In genomic region chr2:223815884-223816570, GRCh38 we compare ENCODE assay signal across 13 cellular contexts. TPM values are rescaled to one million over a fixed set of nuclear protein-coding genes. Genes with fewer than 3 reads are reported as not detected.
DNase-seq lines count a peak whose midpoint lies in the region; ATAC-seq and TF ChIP-seq lines count a peak whose summit lies in the region.
"Had no signal": no experiment of that assay in that cellular context is flagged by ENCODE, and none has a peak within 500 bp of the region (broad histone marks: within the 10 kb centered on the region; RNA-seq: fewer than 3 reads in every experiment).

No MANE protein-coding gene starts in this region.

- ATAC-seq in HG03439 (IDR thresholded peaks at IDR 0.05; ENCODE audit: unreplicated experiment): no peak

- H3K4me3 ChIP-seq in BLaER1: no peak overlapping the region

- H3K27me3 Mint-ChIP-seq in chondrocyte (ENCODE audit: low read depth) (no peaks in the 10 kb centered on the region), nephron (ENCODE audit: low read depth) (peaks cover 3% of the 10 kb centered on the region)
- H3K27me3 Mint-ChIP-seq: type B pancreatic cell had no signal

- DNase-seq in NCI-H2196 (lab: John Stamatoyannopoulos, UW; ENCODE audit: unreplicated experiment) (peak; percentile 46), chondrocyte (ENCODE audit: low spot score) (no peak), OCI-M1 (lab: John Stamatoyannopoulos, UW) (no peak), NCI-H1092 (lab: John Stamatoyannopoulos, UW) (no peak)
- no peak for DNase-seq in stimulated activated CD4-positive, alpha-beta T cell treated with anti-CD3 and anti-CD28 coated beads, Interleukin-4, amount 100 ng/mL, for 24 hours
- DNase-seq: activated CD4-positive, alpha-beta T cell treated with anti-CD3 and anti-CD28 coated beads, Interleukin-2, amount 50 U/mL, for 1 hour; amniotic stem cell; DND-41 had no signal

- no peaks in the 10 kb centered on the region for H4K20me1 ChIP-seq in BLaER1

- no peak overlapping the region for H3K27ac ChIP-seq in BLaER1

- H3K4me2 ChIP-seq in BLaER1: peak overlapping the region; percentile 63

- H3K4me3 Mint-ChIP-seq in chondrocyte (ENCODE audit: unreplicated experiment) (no peak overlapping the region), nephron (peak overlapping the region in 2 of 3 experiments; percentile 7 to 8)
- H3K4me3 Mint-ChIP-seq: activated T-helper 1 cell treated with anti-CD3 and anti-CD28 coated beads, Interleukin-12 subunit alpha, Interleukin-12 subunit beta, Interleukin-2, Interleukin-4 antibody, amounts not matched to agents 30 ng/mL and 10 ng/mL and 1 ng/mL, durations not matched to agents 14 hours and 24 hours and 36 hours; type B pancreatic cell had no signal

- peaks cover 59% of the 10 kb centered on the region for H3K4me1 Mint-ChIP-seq in chondrocyte (ENCODE audit: low read depth)
- peaks cover 23% of the 10 kb centered on the region for H3K4me1 Mint-ChIP-seq in nephron

- H3K36me3 Mint-ChIP-seq in chondrocyte (ENCODE audit: low read depth): no peaks in the 10 kb centered on the region
- no peaks in the 10 kb centered on the region for H3K36me3 Mint-ChIP-seq in nephron (ENCODE audit: low read depth)
- H3K36me3 Mint-ChIP-seq: type B pancreatic cell had no signal

- H3K36me3 ChIP-seq in BLaER1: no peaks in the 10 kb centered on the region

- no peak for TF ChIP-seq CTCF in chondrocyte (IDR thresholded peaks at IDR 0.05)
- no peak for TF ChIP-seq CTCF in nephron (IDR thresholded peaks at IDR 0.05; ENCODE audit: unreplicated experiment in 3 of 3)

- H3K27ac Mint-ChIP-seq in chondrocyte (ENCODE audit: unreplicated experiment) (peak overlapping the region; percentile 82), nephron (peak overlapping the region; percentile 63 to 82 (median 81))
- H3K27ac Mint-ChIP-seq: activated T-helper 1 cell treated with anti-CD3 and anti-CD28 coated beads, Interleukin-12 subunit alpha, Interleukin-12 subunit beta, Interleukin-2, Interleukin-4 antibody, amounts not matched to agents 30 ng/mL and 10 ng/mL and 1 ng/mL, durations not matched to agents 14 hours and 24 hours and 36 hours had no signal

- no peaks in the 10 kb centered on the region for H3K9me3 ChIP-seq in BLaER1

- no peaks in the 10 kb centered on the region for H3K9me3 Mint-ChIP-seq in chondrocyte (ENCODE audit: low read depth)
- no peaks in the 10 kb centered on the region for H3K9me3 Mint-ChIP-seq in nephron
- H3K9me3 Mint-ChIP-seq: activated T-helper 1 cell treated with anti-CD3 and anti-CD28 coated beads, Interleukin-12 subunit alpha, Interleukin-12 subunit beta, Interleukin-2, Interleukin-4 antibody, amounts not matched to agents 30 ng/mL and 10 ng/mL and 1 ng/mL, durations not matched to agents 14 hours and 24 hours and 36 hours; type B pancreatic cell had no signal

- H3K27me3 ChIP-seq in BLaER1: no peaks in the 10 kb centered on the region

- peaks cover 19% of the 10 kb centered on the region for H3K4me1 ChIP-seq in BLaER1

- H3K9ac ChIP-seq in BLaER1: no peak overlapping the region

RNA-seq across cellular contexts. Expression of gene AP1S3, which starts 21.4 kb away (rescaled TPM):
- total RNA-seq in chondrocyte: 5.2 to 6.4 TPM (median 5.5 TPM) in 3 replicates
